1 cellular context compared by ENCODE assay signal in the genomic region with DNA sequence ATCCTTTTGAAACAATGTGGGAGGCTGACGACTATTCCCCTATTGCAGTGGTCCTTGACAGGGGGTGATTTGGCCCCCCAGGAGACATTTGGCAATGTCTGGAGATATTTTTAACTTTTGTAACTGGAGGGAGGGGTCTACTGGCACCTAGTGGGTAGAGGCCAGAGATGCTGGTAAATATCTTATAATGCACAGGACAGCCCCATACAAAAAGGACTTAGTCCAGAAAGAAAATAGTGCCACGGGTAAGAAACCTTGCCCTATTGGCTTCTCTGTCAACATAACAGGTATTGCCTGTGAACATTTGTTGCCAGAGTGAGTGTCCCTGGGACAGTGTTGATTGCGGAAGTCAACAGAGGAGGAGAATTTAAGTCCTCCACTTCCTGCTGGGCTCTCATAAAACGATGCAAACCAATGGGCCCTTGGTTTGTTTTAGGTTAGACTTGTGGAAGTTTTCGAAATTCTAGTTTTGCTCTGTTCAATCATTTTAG.
TF ChIP-seq lines count a peak whose summit lies in the region.

No MANE protein-coding gene starts in this region.

TF ChIP-seq in HepG2, 621 proteins besides CTCF, POLR2A, EP300 and RAD21 (continued from another document and continues in another):
- TF ChIP-seq, protein P1, sequence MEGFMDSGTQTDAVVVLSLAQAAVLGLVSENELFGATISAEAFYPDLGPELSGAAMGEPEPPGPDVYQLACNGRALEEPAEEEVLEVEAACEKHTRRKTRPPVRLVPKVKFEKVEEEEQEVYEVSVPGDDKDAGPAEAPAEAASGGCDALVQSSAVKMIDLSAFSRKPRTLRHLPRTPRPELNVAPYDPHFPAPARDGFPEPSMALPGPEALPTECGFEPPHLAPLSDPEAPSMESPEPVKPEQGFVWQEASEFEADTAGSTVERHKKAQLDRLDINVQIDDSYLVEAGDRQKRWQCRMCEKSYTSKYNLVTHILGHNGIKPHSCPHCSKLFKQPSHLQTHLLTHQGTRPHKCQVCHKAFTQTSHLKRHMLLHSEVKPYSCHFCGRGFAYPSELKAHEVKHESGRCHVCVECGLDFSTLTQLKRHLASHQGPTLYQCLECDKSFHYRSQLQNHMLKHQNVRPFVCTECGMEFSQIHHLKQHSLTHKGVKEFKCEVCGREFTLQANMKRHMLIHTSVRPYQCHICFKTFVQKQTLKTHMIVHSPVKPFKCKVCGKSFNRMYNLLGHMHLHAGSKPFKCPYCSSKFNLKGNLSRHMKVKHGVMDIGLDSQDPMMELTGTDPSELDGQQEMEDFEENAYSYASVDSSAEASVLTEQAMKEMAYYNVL (CRISPR knock-in tag; IDR thresholded peaks at IDR 0.05; ENCODE audit: borderline replicate concordance): peak; percentile 63; the same call in 1 of the 2 replicates
- TF ChIP-seq KDM4B (CRISPR knock-in tag; IDR thresholded peaks at IDR 0.05) (0 out of 2 replicates have a peak, but pooled peaks have one; percentile 45), HHEX (CRISPR knock-in tag; IDR thresholded peaks at IDR 0.05) (peak; percentile 41; the same call in 1 of the 2 replicates), CREM (IDR thresholded peaks at IDR 0.05) (peak; percentile 67), CREM (CRISPR knock-in tag; IDR thresholded peaks at IDR 0.05) (no peak), ZBTB21 (CRISPR knock-in tag; IDR thresholded peaks at IDR 0.05) (no peak), ZNF780A (CRISPR knock-in tag; IDR thresholded peaks at IDR 0.05) (no peak), LCORL (IDR thresholded peaks at IDR 0.05) (no peak), LCORL (CRISPR knock-in tag; IDR thresholded peaks at IDR 0.05) (peak; percentile 87), HOXA5 (CRISPR knock-in tag; IDR thresholded peaks at IDR 0.05) (no peak), NFKB2 (CRISPR knock-in tag; IDR thresholded peaks at IDR 0.05; ENCODE audit: borderline replicate concordance) (no peak), ZNF629 (CRISPR knock-in tag; conservative IDR thresholded peaks at IDR 0.05) (0 out of 2 replicates have a peak, but pooled peaks have one; percentile 22), TMF1 (CRISPR knock-in tag; IDR thresholded peaks at IDR 0.05; ENCODE audit: low read depth) (no peak), ZNF644 (CRISPR knock-in tag; IDR thresholded peaks at IDR 0.05; ENCODE audit: low read depth) (no peak), ZNF605 (CRISPR knock-in tag; IDR thresholded peaks at IDR 0.05) (peak; percentile 44; the same call in 1 of the 2 replicates), NCOA5 (CRISPR knock-in tag; IDR thresholded peaks at IDR 0.05) (no peak), HNF4G (IDR thresholded peaks at IDR 0.05; ENCODE audit: borderline replicate concordance, low read depth, low read length) (peak; percentile 5; the same call in 1 of the 2 replicates), HNF4G (CRISPR knock-in tag; IDR thresholded peaks at IDR 0.05; ENCODE audit: borderline replicate concordance, low read depth) (0 out of 2 replicates have a peak, but pooled peaks have one; percentile 50), FOSL1 (CRISPR knock-in tag; IDR thresholded peaks at IDR 0.05; ENCODE audit: borderline replicate concordance) (no peak), RFX3 (CRISPR knock-in tag; IDR thresholded peaks at IDR 0.05) (no peak), KMT2B (CRISPR knock-in tag; IDR thresholded peaks at IDR 0.05) (peak; percentile 55), ZNF205 (CRISPR knock-in tag; IDR thresholded peaks at IDR 0.05) (no peak), HDAC1 (CRISPR knock-in tag; IDR thresholded peaks at IDR 0.05) (peak; percentile 47), ZBTB38 (CRISPR knock-in tag; IDR thresholded peaks at IDR 0.05) (peak; percentile 48; the same call in 1 of the 2 replicates), PCBP1 (IDR thresholded peaks at IDR 0.05; ENCODE audit: borderline replicate concordance, low read depth, low read length) (no peak), CHD2 (IDR thresholded peaks at IDR 0.05; ENCODE audit: low read depth, low read length) (no peak), ZFY (CRISPR knock-in tag; IDR thresholded peaks at IDR 0.05) (peak; percentile 29; the same call in 1 of the 2 replicates), XRCC5 (optimal IDR thresholded peaks at IDR 0.05; ENCODE audit: low read length) (no peak), GABPA (IDR thresholded peaks at IDR 0.05; ENCODE audit: low read depth, low read length) (no peak), GABPA (CRISPR knock-in tag; IDR thresholded peaks at IDR 0.05; ENCODE audit: low read depth) (peak; percentile 85), GATAD2A (CRISPR knock-in tag; IDR thresholded peaks at IDR 0.05) (peak; percentile 89), BCL6 (CRISPR knock-in tag; IDR thresholded peaks at IDR 0.05) (peak; percentile 34), YEATS4 (CRISPR knock-in tag; IDR thresholded peaks at IDR 0.05; ENCODE audit: borderline replicate concordance) (no peak)
- TF ChIP-seq, protein P2, sequence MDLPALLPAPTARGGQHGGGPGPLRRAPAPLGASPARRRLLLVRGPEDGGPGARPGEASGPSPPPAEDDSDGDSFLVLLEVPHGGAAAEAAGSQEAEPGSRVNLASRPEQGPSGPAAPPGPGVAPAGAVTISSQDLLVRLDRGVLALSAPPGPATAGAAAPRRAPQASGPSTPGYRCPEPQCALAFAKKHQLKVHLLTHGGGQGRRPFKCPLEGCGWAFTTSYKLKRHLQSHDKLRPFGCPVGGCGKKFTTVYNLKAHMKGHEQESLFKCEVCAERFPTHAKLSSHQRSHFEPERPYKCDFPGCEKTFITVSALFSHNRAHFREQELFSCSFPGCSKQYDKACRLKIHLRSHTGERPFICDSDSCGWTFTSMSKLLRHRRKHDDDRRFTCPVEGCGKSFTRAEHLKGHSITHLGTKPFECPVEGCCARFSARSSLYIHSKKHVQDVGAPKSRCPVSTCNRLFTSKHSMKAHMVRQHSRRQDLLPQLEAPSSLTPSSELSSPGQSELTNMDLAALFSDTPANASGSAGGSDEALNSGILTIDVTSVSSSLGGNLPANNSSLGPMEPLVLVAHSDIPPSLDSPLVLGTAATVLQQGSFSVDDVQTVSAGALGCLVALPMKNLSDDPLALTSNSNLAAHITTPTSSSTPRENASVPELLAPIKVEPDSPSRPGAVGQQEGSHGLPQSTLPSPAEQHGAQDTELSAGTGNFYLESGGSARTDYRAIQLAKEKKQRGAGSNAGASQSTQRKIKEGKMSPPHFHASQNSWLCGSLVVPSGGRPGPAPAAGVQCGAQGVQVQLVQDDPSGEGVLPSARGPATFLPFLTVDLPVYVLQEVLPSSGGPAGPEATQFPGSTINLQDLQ (CRISPR knock-in tag; IDR thresholded peaks at IDR 0.05): no peak
- TF ChIP-seq, protein P3, sequence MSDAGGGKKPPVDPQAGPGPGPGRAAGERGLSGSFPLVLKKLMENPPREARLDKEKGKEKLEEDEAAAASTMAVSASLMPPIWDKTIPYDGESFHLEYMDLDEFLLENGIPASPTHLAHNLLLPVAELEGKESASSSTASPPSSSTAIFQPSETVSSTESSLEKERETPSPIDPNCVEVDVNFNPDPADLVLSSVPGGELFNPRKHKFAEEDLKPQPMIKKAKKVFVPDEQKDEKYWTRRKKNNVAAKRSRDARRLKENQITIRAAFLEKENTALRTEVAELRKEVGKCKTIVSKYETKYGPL (CRISPR knock-in tag; IDR thresholded peaks at IDR 0.05): no peak; the same call in 1 of the 2 replicates
- TF ChIP-seq, protein P4, sequence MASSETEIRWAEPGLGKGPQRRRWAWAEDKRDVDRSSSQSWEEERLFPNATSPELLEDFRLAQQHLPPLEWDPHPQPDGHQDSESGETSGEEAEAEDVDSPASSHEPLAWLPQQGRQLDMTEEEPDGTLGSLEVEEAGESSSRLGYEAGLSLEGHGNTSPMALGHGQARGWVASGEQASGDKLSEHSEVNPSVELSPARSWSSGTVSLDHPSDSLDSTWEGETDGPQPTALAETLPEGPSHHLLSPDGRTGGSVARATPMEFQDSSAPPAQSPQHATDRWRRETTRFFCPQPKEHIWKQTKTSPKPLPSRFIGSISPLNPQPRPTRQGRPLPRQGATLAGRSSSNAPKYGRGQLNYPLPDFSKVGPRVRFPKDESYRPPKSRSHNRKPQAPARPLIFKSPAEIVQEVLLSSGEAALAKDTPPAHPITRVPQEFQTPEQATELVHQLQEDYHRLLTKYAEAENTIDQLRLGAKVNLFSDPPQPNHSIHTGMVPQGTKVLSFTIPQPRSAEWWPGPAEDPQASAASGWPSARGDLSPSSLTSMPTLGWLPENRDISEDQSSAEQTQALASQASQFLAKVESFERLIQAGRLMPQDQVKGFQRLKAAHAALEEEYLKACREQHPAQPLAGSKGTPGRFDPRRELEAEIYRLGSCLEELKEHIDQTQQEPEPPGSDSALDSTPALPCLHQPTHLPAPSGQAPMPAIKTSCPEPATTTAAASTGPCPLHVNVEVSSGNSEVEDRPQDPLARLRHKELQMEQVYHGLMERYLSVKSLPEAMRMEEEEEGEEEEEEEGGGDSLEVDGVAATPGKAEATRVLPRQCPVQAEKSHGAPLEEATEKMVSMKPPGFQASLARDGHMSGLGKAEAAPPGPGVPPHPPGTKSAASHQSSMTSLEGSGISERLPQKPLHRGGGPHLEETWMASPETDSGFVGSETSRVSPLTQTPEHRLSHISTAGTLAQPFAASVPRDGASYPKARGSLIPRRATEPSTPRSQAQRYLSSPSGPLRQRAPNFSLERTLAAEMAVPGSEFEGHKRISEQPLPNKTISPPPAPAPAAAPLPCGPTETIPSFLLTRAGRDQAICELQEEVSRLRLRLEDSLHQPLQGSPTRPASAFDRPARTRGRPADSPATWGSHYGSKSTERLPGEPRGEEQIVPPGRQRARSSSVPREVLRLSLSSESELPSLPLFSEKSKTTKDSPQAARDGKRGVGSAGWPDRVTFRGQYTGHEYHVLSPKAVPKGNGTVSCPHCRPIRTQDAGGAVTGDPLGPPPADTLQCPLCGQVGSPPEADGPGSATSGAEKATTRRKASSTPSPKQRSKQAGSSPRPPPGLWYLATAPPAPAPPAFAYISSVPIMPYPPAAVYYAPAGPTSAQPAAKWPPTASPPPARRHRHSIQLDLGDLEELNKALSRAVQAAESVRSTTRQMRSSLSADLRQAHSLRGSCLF (CRISPR knock-in tag; IDR thresholded peaks at IDR 0.05; ENCODE audit: borderline replicate concordance): no peak
- TF ChIP-seq, protein P5, sequence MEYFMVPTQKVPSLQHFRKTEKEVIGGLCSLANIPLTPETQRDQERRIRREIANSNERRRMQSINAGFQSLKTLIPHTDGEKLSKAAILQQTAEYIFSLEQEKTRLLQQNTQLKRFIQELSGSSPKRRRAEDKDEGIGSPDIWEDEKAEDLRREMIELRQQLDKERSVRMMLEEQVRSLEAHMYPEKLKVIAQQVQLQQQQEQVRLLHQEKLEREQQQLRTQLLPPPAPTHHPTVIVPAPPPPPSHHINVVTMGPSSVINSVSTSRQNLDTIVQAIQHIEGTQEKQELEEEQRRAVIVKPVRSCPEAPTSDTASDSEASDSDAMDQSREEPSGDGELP (IDR thresholded peaks at IDR 0.05; ENCODE audit: borderline replicate concordance, low read depth): no peak
- TF ChIP-seq, protein P6, sequence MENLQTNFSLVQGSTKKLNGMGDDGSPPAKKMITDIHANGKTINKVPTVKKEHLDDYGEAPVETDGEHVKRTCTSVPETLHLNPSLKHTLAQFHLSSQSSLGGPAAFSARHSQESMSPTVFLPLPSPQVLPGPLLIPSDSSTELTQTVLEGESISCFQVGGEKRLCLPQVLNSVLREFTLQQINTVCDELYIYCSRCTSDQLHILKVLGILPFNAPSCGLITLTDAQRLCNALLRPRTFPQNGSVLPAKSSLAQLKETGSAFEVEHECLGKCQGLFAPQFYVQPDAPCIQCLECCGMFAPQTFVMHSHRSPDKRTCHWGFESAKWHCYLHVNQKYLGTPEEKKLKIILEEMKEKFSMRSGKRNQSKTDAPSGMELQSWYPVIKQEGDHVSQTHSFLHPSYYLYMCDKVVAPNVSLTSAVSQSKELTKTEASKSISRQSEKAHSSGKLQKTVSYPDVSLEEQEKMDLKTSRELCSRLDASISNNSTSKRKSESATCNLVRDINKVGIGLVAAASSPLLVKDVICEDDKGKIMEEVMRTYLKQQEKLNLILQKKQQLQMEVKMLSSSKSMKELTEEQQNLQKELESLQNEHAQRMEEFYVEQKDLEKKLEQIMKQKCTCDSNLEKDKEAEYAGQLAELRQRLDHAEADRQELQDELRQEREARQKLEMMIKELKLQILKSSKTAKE (CRISPR knock-in tag; IDR thresholded peaks at IDR 0.05; ENCODE audit: borderline replicate concordance): no peak
- TF ChIP-seq, protein P7, sequence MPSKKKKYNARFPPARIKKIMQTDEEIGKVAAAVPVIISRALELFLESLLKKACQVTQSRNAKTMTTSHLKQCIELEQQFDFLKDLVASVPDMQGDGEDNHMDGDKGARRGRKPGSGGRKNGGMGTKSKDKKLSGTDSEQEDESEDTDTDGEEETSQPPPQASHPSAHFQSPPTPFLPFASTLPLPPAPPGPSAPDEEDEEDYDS (CRISPR knock-in tag; IDR thresholded peaks at IDR 0.05): peak; percentile 75
- TF ChIP-seq, protein P8, sequence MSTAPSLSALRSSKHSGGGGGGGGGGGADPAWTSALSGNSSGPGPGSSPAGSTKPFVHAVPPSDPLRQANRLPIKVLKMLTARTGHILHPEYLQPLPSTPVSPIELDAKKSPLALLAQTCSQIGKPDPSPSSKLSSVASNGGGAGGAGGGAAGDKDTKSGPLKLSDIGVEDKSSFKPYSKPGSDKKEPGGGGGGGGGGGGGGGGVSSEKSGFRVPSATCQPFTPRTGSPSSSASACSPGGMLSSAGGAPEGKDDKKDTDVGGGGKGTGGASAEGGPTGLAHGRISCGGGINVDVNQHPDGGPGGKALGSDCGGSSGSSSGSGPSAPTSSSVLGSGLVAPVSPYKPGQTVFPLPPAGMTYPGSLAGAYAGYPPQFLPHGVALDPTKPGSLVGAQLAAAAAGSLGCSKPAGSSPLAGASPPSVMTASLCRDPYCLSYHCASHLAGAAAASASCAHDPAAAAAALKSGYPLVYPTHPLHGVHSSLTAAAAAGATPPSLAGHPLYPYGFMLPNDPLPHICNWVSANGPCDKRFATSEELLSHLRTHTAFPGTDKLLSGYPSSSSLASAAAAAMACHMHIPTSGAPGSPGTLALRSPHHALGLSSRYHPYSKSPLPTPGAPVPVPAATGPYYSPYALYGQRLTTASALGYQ (CRISPR knock-in tag; IDR thresholded peaks at IDR 0.05): no peak; the same call in 1 of the 2 replicates
- TF ChIP-seq, protein P9, sequence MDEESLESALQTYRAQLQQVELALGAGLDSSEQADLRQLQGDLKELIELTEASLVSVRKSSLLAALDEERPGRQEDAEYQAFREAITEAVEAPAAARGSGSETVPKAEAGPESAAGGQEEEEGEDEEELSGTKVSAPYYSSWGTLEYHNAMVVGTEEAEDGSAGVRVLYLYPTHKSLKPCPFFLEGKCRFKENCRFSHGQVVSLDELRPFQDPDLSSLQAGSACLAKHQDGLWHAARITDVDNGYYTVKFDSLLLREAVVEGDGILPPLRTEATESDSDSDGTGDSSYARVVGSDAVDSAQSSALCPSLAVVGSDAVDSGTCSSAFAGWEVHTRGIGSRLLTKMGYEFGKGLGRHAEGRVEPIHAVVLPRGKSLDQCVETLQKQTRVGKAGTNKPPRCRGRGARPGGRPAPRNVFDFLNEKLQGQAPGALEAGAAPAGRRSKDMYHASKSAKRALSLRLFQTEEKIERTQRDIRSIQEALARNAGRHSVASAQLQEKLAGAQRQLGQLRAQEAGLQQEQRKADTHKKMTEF (CRISPR knock-in tag; IDR thresholded peaks at IDR 0.05): peak; percentile 76
- TF ChIP-seq, protein P10, sequence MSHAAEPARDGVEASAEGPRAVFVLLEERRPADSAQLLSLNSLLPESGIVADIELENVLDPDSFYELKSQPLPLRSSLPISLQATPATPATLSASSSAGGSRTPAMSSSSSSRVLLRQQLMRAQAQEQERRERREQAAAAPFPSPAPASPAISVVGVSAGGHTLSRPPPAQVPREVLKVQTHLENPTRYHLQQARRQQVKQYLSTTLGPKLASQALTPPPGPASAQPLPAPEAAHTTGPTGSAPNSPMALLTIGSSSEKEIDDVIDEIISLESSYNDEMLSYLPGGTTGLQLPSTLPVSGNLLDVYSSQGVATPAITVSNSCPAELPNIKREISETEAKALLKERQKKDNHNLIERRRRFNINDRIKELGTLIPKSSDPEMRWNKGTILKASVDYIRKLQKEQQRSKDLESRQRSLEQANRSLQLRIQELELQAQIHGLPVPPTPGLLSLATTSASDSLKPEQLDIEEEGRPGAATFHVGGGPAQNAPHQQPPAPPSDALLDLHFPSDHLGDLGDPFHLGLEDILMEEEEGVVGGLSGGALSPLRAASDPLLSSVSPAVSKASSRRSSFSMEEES (CRISPR knock-in tag; IDR thresholded peaks at IDR 0.05): peak; percentile 20; the same call in 1 of the 2 replicates
